ENCODE assay signal across 8 cellular contexts in the genomic region with DNA sequence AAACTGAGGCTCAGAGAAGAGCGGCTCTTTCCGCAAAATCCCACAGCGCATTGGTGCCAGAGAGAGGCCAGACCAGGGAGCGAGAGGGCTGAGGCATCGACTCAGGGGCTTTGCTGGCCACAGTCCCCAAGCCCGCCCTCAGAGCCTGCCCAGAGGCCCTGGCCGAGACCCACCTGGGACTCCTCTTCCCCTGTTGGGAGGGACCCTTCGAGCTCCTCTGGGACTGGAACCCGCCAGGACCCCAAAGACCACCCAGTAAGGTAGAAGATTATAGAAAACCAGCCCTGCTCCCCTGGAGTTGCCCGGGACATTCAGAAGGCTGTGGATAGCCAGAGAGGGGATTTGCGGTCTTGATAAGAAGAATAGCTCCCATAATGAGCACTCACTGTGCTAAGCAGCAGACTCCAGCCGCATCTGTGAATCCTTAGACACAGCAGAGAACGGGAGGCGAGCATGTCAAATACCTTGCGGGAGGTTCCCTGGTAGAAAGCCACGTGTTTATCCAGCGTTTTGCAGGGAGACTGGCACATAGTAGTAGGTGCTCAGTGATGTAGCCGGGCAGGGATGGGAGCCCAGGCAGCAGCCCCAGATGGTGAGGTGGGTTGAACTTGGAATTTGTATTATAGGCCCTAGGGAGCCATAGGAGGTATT. TPM values are rescaled to one million over a fixed set of nuclear protein-coding genes. Genes with fewer than 3 reads are reported as not detected.
DNase-seq lines count a peak whose midpoint lies in the region; ATAC-seq and TF ChIP-seq lines count a peak whose summit lies in the region.

No MANE protein-coding gene starts in this region.

- no peaks in the 10 kb centered on the region for H3K4me1 Mint-ChIP-seq in activated T-cell treated with anti-CD3 and anti-CD28 coated beads, Interleukin-2, amount 50 U/mL, for 72 hours (ENCODE audit: low read depth)
- peaks cover 19% of the 10 kb centered on the region for H3K4me1 Mint-ChIP-seq in mesothelial cell of epicardium

- H3K4me3 Mint-ChIP-seq in activated T-cell treated with anti-CD3 and anti-CD28 coated beads, Interleukin-2, amount 50 U/mL, for 72 hours: peak overlapping the region; percentile 54 to 61
- peak overlapping the region; percentile 76 for H3K4me3 Mint-ChIP-seq in mesothelial cell of epicardium

- no peak overlapping the region for H3K27ac Mint-ChIP-seq in activated T-cell treated with anti-CD3 and anti-CD28 coated beads, Interleukin-2, amount 50 U/mL, for 72 hours
- peak overlapping the region; percentile 63 for H3K27ac Mint-ChIP-seq in mesothelial cell of epicardium

- no peaks in the 10 kb centered on the region for H3K9me3 Mint-ChIP-seq in activated T-cell treated with anti-CD3 and anti-CD28 coated beads, Interleukin-2, amount 50 U/mL, for 72 hours
- H3K9me3 Mint-ChIP-seq in mesothelial cell of epicardium: no peaks in the 10 kb centered on the region

- H3K36me3 ChIP-seq in urinary bladder (ENCODE audit: insufficient read depth): no peaks in the 10 kb centered on the region

- peak overlapping the region; percentile 63 for H3K4me3 ChIP-seq in choroid plexus epithelial cell (ENCODE audit: low read depth, low read length)
- H3K4me3 ChIP-seq in urinary bladder (ENCODE audit: low read depth, low read length): peak overlapping the region; percentile 52

- H3K36me3 Mint-ChIP-seq in activated T-cell treated with anti-CD3 and anti-CD28 coated beads, Interleukin-2, amount 50 U/mL, for 72 hours (ENCODE audit: insufficient read depth in 2 of 2): peaks cover 1 to 5% of the 10 kb centered on the region in 2 donors
- H3K36me3 Mint-ChIP-seq in mesothelial cell of epicardium: no peaks in the 10 kb centered on the region

- WGBS in urinary bladder: 24% methylated on average over 18 of the region's 18 CpGs

- no peak overlapping the region for H3K27ac ChIP-seq in urinary bladder (ENCODE audit: low read depth)

- peaks cover 8% of the 10 kb centered on the region for H3K27me3 Mint-ChIP-seq in activated T-cell treated with anti-CD3 and anti-CD28 coated beads, Interleukin-2, amount 50 U/mL, for 72 hours (ENCODE audit: low read depth)
- H3K27me3 Mint-ChIP-seq in mesothelial cell of epicardium (ENCODE audit: low read depth): no peaks in the 10 kb centered on the region

- TF ChIP-seq CTCF in choroid plexus epithelial cell (conservative IDR thresholded peaks at IDR 0.05; ENCODE audit: low read depth, low read length) (no peak), mesothelial cell of epicardium (IDR thresholded peaks at IDR 0.05; ENCODE audit: unreplicated experiment) (no peak)

- DNase-seq in activated T-cell treated with anti-CD3 and anti-CD28 coated beads, Interleukin-2, amount 50 U/mL, for 72 hours: no peak
- no peak for DNase-seq in activated T-cell treated with anti-CD3 and anti-CD28 coated beads, Interleukin-2, amount 50 U/mL, for 48 hours
- DNase-seq in choroid plexus epithelial cell (ENCODE audit: low read depth) (no peak), mesothelial cell of epicardium (ENCODE audit: low spot score in 2 of 2, unreplicated experiment in 2 of 2) (no peak), NCI-H1930 (lab: John Stamatoyannopoulos, UW) (no peak), NCI-H526 treated with DMSO at 0.1 percent for 48 hours (lab: John Stamatoyannopoulos, UW) (no peak), GDM1 (lab: John Stamatoyannopoulos, UW) (no peak)

- no peak for ATAC-seq in activated T-cell treated with anti-CD3 and anti-CD28 coated beads, Interleukin-2, amount 50 U/mL, for 72 hours (replicated peaks in 1 of 2)

- no peaks in the 10 kb centered on the region for H3K4me1 ChIP-seq in urinary bladder (ENCODE audit: insufficient read depth)

RNA-seq across cellular contexts. Expression of gene AK1, which starts 0.7 kb away (rescaled TPM):
- 10 to 100 TPM; 37.7 to 41.9 TPM for total RNA-seq in activated T-cell treated with anti-CD3 and anti-CD28 coated beads, Interleukin-2, amount 50 U/mL, for 72 hours
- total RNA-seq in mesothelial cell of epicardium (34.4 to 39.4 TPM (median 38.5 TPM) in 3 replicates), urinary bladder (27.3 TPM)
- 57.2 TPM for polyA plus RNA-seq in urinary bladder

RNA-seq across cellular contexts. Expression of gene ST6GALNAC6, which starts 21.3 kb away (rescaled TPM):
- 10 to 100 TPM; 74.4 to 75.6 TPM for total RNA-seq in activated T-cell treated with anti-CD3 and anti-CD28 coated beads, Interleukin-2, amount 50 U/mL, for 72 hours
- total RNA-seq in mesothelial cell of epicardium (34.2 to 37.5 TPM (median 36.2 TPM) in 3 replicates), urinary bladder (17.7 TPM)
- polyA plus RNA-seq in urinary bladder: 105 TPM

RNA-seq across cellular contexts. Expression of gene ENG, which starts 23.7 kb away (rescaled TPM):
- total RNA-seq in activated T-cell treated with anti-CD3 and anti-CD28 coated beads, Interleukin-2, amount 50 U/mL, for 72 hours: 10 to 100 TPM; 11.1 to 14.4 TPM
- 7.3 to 8.5 TPM (median 8.1 TPM) in 3 replicates for total RNA-seq in mesothelial cell of epicardium
- total RNA-seq in urinary bladder: 16.4 TPM
- polyA plus RNA-seq in urinary bladder: 196 TPM

RNA-seq across cellular contexts. Expression of gene ST6GALNAC4, which starts 38.7 kb away (rescaled TPM):
- 10 to 100 TPM; 28.1 to 30.5 TPM for total RNA-seq in activated T-cell treated with anti-CD3 and anti-CD28 coated beads, Interleukin-2, amount 50 U/mL, for 72 hours
- total RNA-seq in mesothelial cell of epicardium: 14.5 to 16.1 TPM (median 15.8 TPM) in 3 replicates
- 6.8 TPM for total RNA-seq in urinary bladder
- 35.1 TPM for polyA plus RNA-seq in urinary bladder

RNA-seq across cellular contexts. Expression of gene PIP5KL1, which starts 52.5 kb away (rescaled TPM):
- 1 to 10 TPM; 4.4 to 6.4 TPM for total RNA-seq in activated T-cell treated with anti-CD3 and anti-CD28 coated beads, Interleukin-2, amount 50 U/mL, for 72 hours
- total RNA-seq in mesothelial cell of epicardium (7.6 to 9.0 TPM (median 8.2 TPM) in 3 replicates), urinary bladder (0.48 TPM)
- polyA plus RNA-seq in urinary bladder: 1.4 TPM
